Comparison of ENCODE assay signal across 9 cellular contexts in genomic region chr4:8439168-8439567, GRCh38. TPM values are rescaled to one million over a fixed set of nuclear protein-coding genes. Genes with fewer than 3 reads are reported as not detected.
A peak's percentile ranks its signal among the peaks of the same experiment; 100 is the strongest.
DNase-seq lines count a peak whose midpoint lies in the region; ATAC-seq, FAIRE-seq and TF ChIP-seq lines count a peak whose summit lies in the region.
"Had no signal": no experiment of that assay in that cellular context is flagged by ENCODE, and none has a peak within 500 bp of the region (broad histone marks: within the 10 kb centered on the region; RNA-seq: fewer than 3 reads in every experiment).

No MANE protein-coding gene starts in this region.

- no peaks in the 10 kb centered on the region for H3K27me3 Mint-ChIP-seq in mesothelial cell of epicardium (ENCODE audit: low read depth)

- no peak overlapping the region for H2AFZ ChIP-seq in GM12878 (ENCODE audit: control insufficient read depth, low read depth, low read length)

- no peaks in the 10 kb centered on the region for H3K36me3 Mint-ChIP-seq in mesothelial cell of epicardium

- TF ChIP-seq POLR2A in GM12878 (IDR thresholded peaks at IDR 0.05; ENCODE audit: low read depth, low read length) = no peak
- no peak for TF ChIP-seq POLR2A in vagina (IDR thresholded peaks at IDR 0.05)
- TF ChIP-seq POLR2A in H54 (IDR thresholded peaks at IDR 0.05; ENCODE audit: low read depth, low read length) = no peak

- H4K20me1 ChIP-seq in GM12878 (ENCODE audit: control insufficient read depth, insufficient read depth) = no peaks in the 10 kb centered on the region

- H3K27ac Mint-ChIP-seq in mesothelial cell of epicardium = peak overlapping the region; percentile 81

- H3K4me1 Mint-ChIP-seq in mesothelial cell of epicardium = peaks cover 87% of the 10 kb centered on the region

- no peak for ATAC-seq in Right ventricle myocardium superior (ENCODE audit: poor library complexity)
- ATAC-seq in GM12878 = no peak

- H3K4me2 ChIP-seq in GM12878 (ENCODE audit: control insufficient read depth, insufficient read depth) = peak overlapping the region; percentile 1

- in situ Hi-C loops in GM12878 (cut with MboI) = no loop called here

- H3K27ac ChIP-seq in right atrium auricular region = peak overlapping the region; percentile 86 to 93
- H3K27ac ChIP-seq in GM12878 (ENCODE audit: control insufficient read depth, insufficient read depth) = no peak overlapping the region
- H3K27ac ChIP-seq in vagina = peak overlapping the region; percentile 73

- H3K36me3 ChIP-seq in right atrium auricular region (no peaks in the 10 kb centered on the region), GM12878 (ENCODE audit: control insufficient read depth in 2 of 2, insufficient read depth in 2 of 2, low read length in 1 of 2) (no peaks in the 10 kb centered on the region; a peak in 1 of 4 replicates), vagina (no peaks in the 10 kb centered on the region)

- TF ChIP-seq RAD21 in GM12878 (IDR thresholded peaks at IDR 0.05; ENCODE audit: insufficient read depth, low read depth, low read length) = no peak

- no TSS peak for BruUV-seq in GM12878 (replicated peaks; lab: Mats Ljungman, UMichigan)

- no peak for TF ChIP-seq EP300 in GM12878 (IDR thresholded peaks at IDR 0.05; ENCODE audit: borderline replicate concordance in 1 of 2, control insufficient read depth in 1 of 2, low read depth in 2 of 2, low read length in 2 of 2)

- SMC1A ChIA-PET in GM12878 (lab: Charles Lee; ENCODE audit: uncharacterized antibody, unreplicated experiment) = interaction anchor here (2.5 kb wide), 1 partner anchor 11 kb away, joined by 8 read pairs; no protein-coding TSS in a partner anchor

- H3K4me3 ChIP-seq in right atrium auricular region = no peak overlapping the region
- peak overlapping the region; percentile 87; the same call in 1 of the 2 replicates for H3K4me3 ChIP-seq in GM12878
- H3K4me3 ChIP-seq in vagina = no peak overlapping the region

- CTCF ChIA-PET in GM12878 (lab: Yijun Ruan, JAX) = interaction anchor here (0.5 to 1.4 kb wide), 2 partner anchors 10 to 17 kb away, joined by 3 read pairs; no protein-coding TSS in a partner anchor

- no peaks in the 10 kb centered on the region for H3K9me3 ChIP-seq in right atrium auricular region
- H3K9me3 ChIP-seq in GM12878 (replicated peaks; ENCODE audit: control insufficient read depth, insufficient read depth, low read length) = peaks cover 1% of the 10 kb centered on the region; the same call in 1 of the 3 replicates
- no peaks in the 10 kb centered on the region for H3K9me3 ChIP-seq in vagina

- H3K9me3 Mint-ChIP-seq in mesothelial cell of epicardium = no peaks in the 10 kb centered on the region

- DNase-seq in right atrium auricular region (ENCODE audit: low spot score) = no peak
- no peak for DNase-seq in Right ventricle myocardium superior
- no peak for DNase-seq in GM12878 (ENCODE audit: low read depth, low spot score)
- DNase-seq in mesothelial cell of epicardium (ENCODE audit: low spot score in 2 of 2, unreplicated experiment in 2 of 2) = no peak
- DNase-seq in vagina (ENCODE audit: extremely low spot score in 2 of 2) = no peak
- DNase-seq in MV-4-11 (lab: John Stamatoyannopoulos, UW) = no peak
- no peak for DNase-seq in H54 (ENCODE audit: insufficient read length, low spot score)
- DNase-seq in T-helper 9 cell = no peak
- DNase-seq: activated effector memory CD4-positive, alpha-beta T cell treated with Interleukin-2 at 50 U/mL for 16 hours had no signal

- intact Hi-C loops in Right ventricle myocardium superior (cut with DNase I) (no loop called here), GM12878 (cut with micrococcal nuclease; ENCODE audit: unreplicated experiment) (no loop called here), vagina (cut with DNase I) (no loop called here)

- no peak overlapping the region; the same call in 1 of the 2 replicates for H3K9ac ChIP-seq in GM12878 (ENCODE audit: control insufficient read depth, insufficient read depth, low read length)

- TF ChIP-seq CTCF in right atrium auricular region (IDR thresholded peaks at IDR 0.05) (no peak), GM12878 (IDR thresholded peaks at IDR 0.05 in 2 of 3, conservative IDR thresholded peaks at IDR 0.05 in 1 of 3; ENCODE audit: control insufficient read depth in 2 of 3, extremely low read depth in 1 of 3, insufficient read depth in 1 of 3, low read depth in 3 of 3, low read length in 3 of 3) (no peak), mesothelial cell of epicardium (IDR thresholded peaks at IDR 0.05; ENCODE audit: unreplicated experiment) (no peak), vagina (IDR thresholded peaks at IDR 0.05) (no peak)

- H3K27me3 ChIP-seq in right atrium auricular region = no peaks in the 10 kb centered on the region
- H3K27me3 ChIP-seq in GM12878 (replicated peaks in 1 of 2; ENCODE audit: control insufficient read depth in 2 of 2, insufficient read depth in 2 of 2, low read length in 1 of 2) = no peaks in the 10 kb centered on the region
- H3K27me3 ChIP-seq in vagina = no peaks in the 10 kb centered on the region

- H3K4me3 Mint-ChIP-seq in mesothelial cell of epicardium = peak overlapping the region; percentile 92

- RAD21 ChIA-PET in GM12878 (lab: Charles Lee; ENCODE audit: unreplicated experiment) = no interaction called here

- FAIRE-seq in GM12878 (lab: Jason Lieb, UNC) (no peak), H54 (lab: Jason Lieb, UNC) (no peak)

- H3K4me1 ChIP-seq in right atrium auricular region = peaks cover 0 to 80% of the 10 kb centered on the region in 2 donors
- peaks cover 16% of the 10 kb centered on the region for H3K4me1 ChIP-seq in GM12878 (ENCODE audit: control insufficient read depth, insufficient read depth, low read length)
- peaks cover 83% of the 10 kb centered on the region for H3K4me1 ChIP-seq in vagina

- POLR2A ChIA-PET in GM12878 (lab: Charles Lee) = interaction anchor here (1.8 to 2.6 kb wide), 2 partner anchors 11 to 19 kb away, joined by 7 to 11 read pairs; no protein-coding TSS in a partner anchor

- 78% methylated on average over 3 of the region's 3 CpGs for WGBS in GM12878 (ENCODE audit: insufficient coverage, insufficient replicate concordance, low lambda C conversion rate, missing lambda C conversion rate)

- peaks cover 67% of the 10 kb centered on the region for H3K79me2 ChIP-seq in GM12878 (ENCODE audit: control insufficient read depth, insufficient read depth, low read length)

TF ChIP-seq in GM12878, 131 proteins besides CTCF, POLR2A, EP300 and RAD21 (continues in another document):
- no peak for TF ChIP-seq MEF2B (IDR thresholded peaks at IDR 0.05; ENCODE audit: partially characterized antibody, poor library complexity, severe bottlenecking)
- TF ChIP-seq ZNF24 (IDR thresholded peaks at IDR 0.05) = no peak
- no peak for TF ChIP-seq EGR1 (IDR thresholded peaks at IDR 0.05; ENCODE audit: borderline replicate concordance in 1 of 2, low read depth in 2 of 2, low read length in 2 of 2)
- TF ChIP-seq RUNX3 (IDR thresholded peaks at IDR 0.05; ENCODE audit: low read length) = no peak

RNA-seq across cellular contexts. Expression of gene ACOX3, which starts 1.4 kb away (rescaled TPM):
- total RNA-seq in right atrium auricular region (10 to 100 TPM; 66.9 to 68.8 TPM), Right ventricle myocardium superior (22.5 TPM), GM12878 (2014; rRNA removed) (20.3 and 23.7 TPM in 2 replicates), GM12878 (2014; rRNA removed; fragmentation: Illumina TruSeq; extraction: Trizol) (13.0 and 13.3 TPM in 2 replicates), GM12878 (2021) (23.6 and 26.4 TPM in 2 replicates), mesothelial cell of epicardium (57.5 to 60.0 TPM (median 59.7 TPM) in 3 replicates), vagina (46.9 TPM)
- total RNA-seq in GM12878 (2013; cell fraction: nucleolus; rRNA removed) = 33.3 and 40.4 TPM in 2 replicates
- polyA plus RNA-seq in GM12878 (2011; ENCODE audit: low read depth) = 7.7 TPM
- polyA plus RNA-seq in GM12878 (2011; rRNA removed) (6.1 and 7.7 TPM in 2 replicates), GM12878 (2014; fragmentation: Illumina TruSeq; extraction: Trizol) (14.5 and 19.4 TPM in 2 replicates), GM12878 (2014; fragmentation: Nextera tagmentation; extraction: Ambion mirVana) (1 to 10 TPM; 2.0 to 2.6 TPM), GM12878 (2014; rRNA removed) (13.1 and 13.6 TPM in 2 replicates), GM12878 (2016; fragmentation: Nextera tagmentation; extraction: Ambion mirVana) (10 to 100 TPM; 21.5 to 24.5 TPM)
- polyA plus RNA-seq in GM12878 (2011; cell fraction: cytosol; rRNA removed) = 8.0 and 9.1 TPM in 2 replicates
- 17.6 and 24.8 TPM in 2 replicates for polyA plus RNA-seq in GM12878 (2011; cell fraction: nucleus; rRNA removed)
- 13.9 and 18.9 TPM in 2 replicates for polyA plus RNA-seq in GM12878 (2012)
- 8.2 and 9.2 TPM in 2 replicates for polyA minus RNA-seq in GM12878 (2011; rRNA and poly(A)+ RNA removed)
- polyA minus RNA-seq in GM12878 (2011; cell fraction: cytosol; rRNA and poly(A)+ RNA removed) = 3.8 and 4.0 TPM in 2 replicates
- 9.6 and 10.5 TPM in 2 replicates for polyA minus RNA-seq in GM12878 (2011; cell fraction: nucleus; rRNA and poly(A)+ RNA removed)

RNA-seq across cellular contexts. Expression of gene TRMT44, which starts 1.4 kb away (rescaled TPM):
- 10 to 100 TPM; 10.5 to 11.4 TPM for total RNA-seq in right atrium auricular region
- 8.4 TPM for total RNA-seq in Right ventricle myocardium superior
- 102 and 111 TPM in 2 replicates for total RNA-seq in GM12878 (2013; cell fraction: nucleolus; rRNA removed)
- 11.3 and 15.8 TPM in 2 replicates for total RNA-seq in GM12878 (2014; rRNA removed)
- total RNA-seq in GM12878 (2014; rRNA removed; fragmentation: Illumina TruSeq; extraction: Trizol) = 8.5 and 9.2 TPM in 2 replicates
- 16.6 and 18.5 TPM in 2 replicates for total RNA-seq in GM12878 (2021)
- polyA plus RNA-seq in GM12878 (2011; ENCODE audit: low read depth) = 4.4 TPM
- polyA plus RNA-seq in GM12878 (2011; rRNA removed) = 9.2 and 10.0 TPM in 2 replicates
- 8.3 and 11.6 TPM in 2 replicates for polyA plus RNA-seq in GM12878 (2011; cell fraction: cytosol; rRNA removed)
- polyA plus RNA-seq in GM12878 (2011; cell fraction: nucleus; rRNA removed) = 35.3 and 35.5 TPM in 2 replicates
- 7.5 and 8.4 TPM in 2 replicates for polyA plus RNA-seq in GM12878 (2012)
- polyA plus RNA-seq in GM12878 (2014; fragmentation: Illumina TruSeq; extraction: Trizol) = 7.0 and 7.2 TPM in 2 replicates
- 1 to 10 TPM; 1.3 to 2.3 TPM for polyA plus RNA-seq in GM12878 (2014; fragmentation: Nextera tagmentation; extraction: Ambion mirVana)
- polyA plus RNA-seq in GM12878 (2014; rRNA removed) = 12.8 and 14.1 TPM in 2 replicates
- polyA plus RNA-seq in GM12878 (2016; fragmentation: Nextera tagmentation; extraction: Ambion mirVana) = 10 to 100 TPM; 11.1 to 11.5 TPM
- polyA minus RNA-seq in GM12878 (2011; rRNA and poly(A)+ RNA removed) = 11.7 and 15.8 TPM in 2 replicates
- 4.7 and 6.0 TPM in 2 replicates for polyA minus RNA-seq in GM12878 (2011; cell fraction: cytosol; rRNA and poly(A)+ RNA removed)
- 27.3 and 51.9 TPM in 2 replicates for polyA minus RNA-seq in GM12878 (2011; cell fraction: nucleus; rRNA and poly(A)+ RNA removed)
- total RNA-seq in mesothelial cell of epicardium = 37.9 to 41.7 TPM (median 41.2 TPM) in 3 replicates
- 19.2 TPM for total RNA-seq in vagina
